In genomic region chr3:129399895-129400357, GRCh38 we compare ENCODE assay signal across 9 cellular contexts. TPM values are rescaled to one million over a fixed set of nuclear protein-coding genes. Genes with fewer than 3 reads are reported as not detected.
DNase-seq lines count a peak whose midpoint lies in the region; ATAC-seq and TF ChIP-seq lines count a peak whose summit lies in the region.
"Had no signal": no experiment of that assay in that cellular context is flagged by ENCODE, and none has a peak within 500 bp of the region (broad histone marks: within the 10 kb centered on the region; RNA-seq: fewer than 3 reads in every experiment).

No MANE protein-coding gene starts in this region.

- peak overlapping the region; percentile 97 for H3K4me2 ChIP-seq in OCI-LY1 (ENCODE audit: low read length)

- H3K4me3 ChIP-seq in OCI-LY1 (ENCODE audit: low read depth, low read length, poor library complexity, severe bottlenecking): peak overlapping the region; percentile 90
- H3K4me3 ChIP-seq in ovary: no peak overlapping the region

- H3K9me2 ChIP-seq in OCI-LY1 (ENCODE audit: low read depth, low read length): no peaks in the 10 kb centered on the region

- no peaks in the 10 kb centered on the region for H3K9me3 Mint-ChIP-seq in effector memory CD8-positive, alpha-beta T cell

- peak; percentile 64 for DNase-seq in A172 (ENCODE audit: low spot score)
- no peak for DNase-seq in effector memory CD8-positive, alpha-beta T cell
- peak in 1 of 5 donors; percentile 33 for DNase-seq in ovary
- DNase-seq in midbrain (lab: John Stamatoyannopoulos, UW): no peak
- no peak for DNase-seq in dedifferentiated amniotic fluid mesenchymal stem cell (ENCODE audit: extremely low spot score)
- DNase-seq in NOMO-1 treated with dmso at 0.1 percent for 144 hours (lab: John Stamatoyannopoulos, UW; ENCODE audit: unreplicated experiment): no peak

- H4K20me1 ChIP-seq in OCI-LY1 (ENCODE audit: insufficient read depth, low read length): no peaks in the 10 kb centered on the region

- H3K4me1 Mint-ChIP-seq in effector memory CD8-positive, alpha-beta T cell (ENCODE audit: low read depth in 2 of 2): peaks cover 25 to 29% of the 10 kb centered on the region in 2 donors

- TF ChIP-seq POLR2A in ovary (IDR thresholded peaks at IDR 0.05): peak; percentile 15

- peak overlapping the region; percentile 79 for H2AFZ ChIP-seq in OCI-LY1 (ENCODE audit: low read length)

- H3K9ac ChIP-seq in OCI-LY1 (ENCODE audit: low read length): peak overlapping the region; percentile 89

- H3K27me3 ChIP-seq in OCI-LY1 (ENCODE audit: insufficient read depth, low read length): no peaks in the 10 kb centered on the region
- H3K27me3 ChIP-seq in ovary: no peaks in the 10 kb centered on the region

- no peaks in the 10 kb centered on the region for H3K27me3 Mint-ChIP-seq in effector memory CD8-positive, alpha-beta T cell

- H3K4me1 ChIP-seq in OCI-LY1 (ENCODE audit: insufficient read depth, low read length, severe bottlenecking) (peaks cover 24% of the 10 kb centered on the region), ovary (ENCODE audit: insufficient read depth) (peaks cover 3% of the 10 kb centered on the region)

- intact Hi-C loops in ovary (cut with DNase I): loop anchor here in 1 of 4 donors (5.0 kb wide), 1 partner anchor 298 kb away; no protein-coding TSS in a partner anchor

- no peaks in the 10 kb centered on the region for H3F3A ChIP-seq in OCI-LY1 (ENCODE audit: insufficient read depth, low read length)

- TF ChIP-seq EP300 in ovary (IDR thresholded peaks at IDR 0.05): no peak

- H3K27ac ChIP-seq in OCI-LY1 (ENCODE audit: low read depth, low read length, poor library complexity, severe bottlenecking) (peak overlapping the region; percentile 58), ovary (peak overlapping the region; percentile 43 to 89)

- peak overlapping the region; percentile 98 for H3K4me3 Mint-ChIP-seq in effector memory CD8-positive, alpha-beta T cell

- peak; percentile 24 for ATAC-seq in GM19372 (IDR thresholded peaks at IDR 0.05; ENCODE audit: low read depth, unreplicated experiment)
- no peak for ATAC-seq in effector memory CD8-positive, alpha-beta T cell (replicated peaks)

- peaks cover 21% of the 10 kb centered on the region for H3K36me3 Mint-ChIP-seq in effector memory CD8-positive, alpha-beta T cell (ENCODE audit: insufficient read depth)

- no peaks in the 10 kb centered on the region for H3K9me3 ChIP-seq in OCI-LY1 (ENCODE audit: low read length)
- H3K9me3 ChIP-seq in ovary: no peaks in the 10 kb centered on the region

- TF ChIP-seq CTCF in OCI-LY1 (IDR thresholded peaks at IDR 0.05; ENCODE audit: low read length) (no peak), ovary (IDR thresholded peaks at IDR 0.05) (no peak)

- peak overlapping the region; percentile 98 to 99 for H3K27ac Mint-ChIP-seq in effector memory CD8-positive, alpha-beta T cell

- H3K79me2 ChIP-seq in OCI-LY1 (ENCODE audit: insufficient read depth, low read length): peaks cover 31% of the 10 kb centered on the region

- 54 to 60% (median 59%) methylated on average over 8 of the region's 8 CpGs for WGBS in ovary, 3 donors

- peaks cover 26% of the 10 kb centered on the region; the same call in 1 of the 2 replicates for H3K36me3 ChIP-seq in OCI-LY1 (ENCODE audit: insufficient read depth, low read length)
- H3K36me3 ChIP-seq in ovary: no peaks in the 10 kb centered on the region

RNA-seq across cellular contexts. Expression of gene EFCAB12, which starts 28.5 kb away (rescaled TPM):
- total RNA-seq in A172 (2014; rRNA removed; shearing (Covaris generic)): 0.05 and 0.10 TPM in 2 replicates
- 1 to 10 TPM in 6 of 7 donors, under 1 TPM in 1; 0.94 to 8.4 (median 1.7) TPM for total RNA-seq in ovary
- polyA plus RNA-seq in ovary: under 1 TPM; 0.53 to 0.67 TPM
- total RNA-seq: fibroblast of villous mesenchyme had no signal

RNA-seq across cellular contexts. Expression of gene MBD4, which starts 39.8 kb away (rescaled TPM):
- 63.0 and 63.3 TPM in 2 replicates for total RNA-seq in A172 (2014; rRNA removed; shearing (Covaris generic))
- 10 to 100 TPM; 26.8 to 60.0 (median 29.4) TPM for total RNA-seq in ovary
- polyA plus RNA-seq in ovary: 10 to 100 TPM; 19.5 to 28.0 TPM

RNA-seq across cellular contexts. Expression of gene IFT122, which starts 40.1 kb away (rescaled TPM):
- total RNA-seq in A172 (2014; rRNA removed; shearing (Covaris generic)): 21.5 and 22.3 TPM in 2 replicates
- total RNA-seq in ovary: 10 to 100 TPM; 27.7 to 58.1 (median 46.7) TPM
- 10 to 100 TPM; 20.8 to 32.6 TPM for polyA plus RNA-seq in ovary
